Comparison of ENCODE assay signal across 23 cellular contexts in the genomic region with DNA sequence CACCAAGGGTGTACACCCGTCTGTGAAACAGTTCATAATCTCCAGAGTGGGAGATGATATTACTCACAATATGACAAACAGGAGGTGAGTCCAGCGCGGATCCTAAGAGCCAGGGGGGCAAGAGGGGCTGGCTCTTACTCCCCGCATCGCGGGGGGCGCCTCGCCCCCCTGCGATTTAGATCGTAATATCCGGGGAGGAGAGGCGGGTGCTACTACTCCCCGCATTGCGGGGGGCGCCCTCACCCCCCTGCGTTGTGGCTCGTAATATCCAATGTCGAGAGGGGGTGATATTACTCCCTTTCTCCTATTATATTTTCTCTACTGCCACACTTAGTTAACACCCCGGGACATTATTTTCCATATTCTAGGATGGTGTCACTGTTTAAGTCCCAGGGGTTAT.
"Had no signal": no experiment of that assay in that cellular context is flagged by ENCODE, and none has a peak within 500 bp of the region (broad histone marks: within the 10 kb centered on the region; RNA-seq: fewer than 3 reads in every experiment).

No MANE protein-coding gene starts in this region.

- H3K36me3 ChIP-seq: colonic mucosa, esophagus muscularis mucosa, esophagus squamous epithelium, gastrocnemius medialis, gastroesophageal sphincter, heart left ventricle, heart right ventricle had no signal

- H3K27me3 ChIP-seq: colonic mucosa, foreskin keratinocyte had no signal

- H3K4me1 ChIP-seq: colonic mucosa, esophagus muscularis mucosa, esophagus squamous epithelium, foreskin keratinocyte, gastrocnemius medialis, gastroesophageal sphincter, heart left ventricle, heart right ventricle had no signal

- H3K9me3 ChIP-seq: colonic mucosa, esophagus muscularis mucosa, esophagus squamous epithelium, gastrocnemius medialis, gastroesophageal sphincter, heart left ventricle, heart right ventricle had no signal

- ATAC-seq: effector memory CD8-positive, alpha-beta T cell; esophagus mucosa; foreskin keratinocyte; gastrocnemius medialis; gastroesophageal sphincter; heart left ventricle; heart right ventricle had no signal

- DNase-seq: colonic mucosa; cortex of kidney; dorsolateral prefrontal cortex; effector CD4-positive, alpha-beta T cell; effector CD8-positive, alpha-beta T cell; effector memory CD4-positive, alpha-beta T cell; effector memory CD8-positive, alpha-beta T cell; endodermal cell; erythroblast; esophagus squamous epithelium; foreskin fibroblast; foreskin keratinocyte; foreskin melanocyte; gastrocnemius medialis; glutamatergic neuron; head of caudate nucleus; heart left ventricle; heart right ventricle had no signal

- H3K4me3 ChIP-seq: colonic mucosa, coronary artery, dorsolateral prefrontal cortex, esophagus muscularis mucosa, esophagus squamous epithelium, gastrocnemius medialis, gastroesophageal sphincter, heart left ventricle, heart right ventricle had no signal

- H3K27ac ChIP-seq: colonic mucosa, coronary artery, dorsolateral prefrontal cortex, epithelial cell of prostate, esophagus muscularis mucosa, esophagus squamous epithelium, foreskin keratinocyte, gastrocnemius medialis, gastroesophageal sphincter, heart left ventricle, heart right ventricle had no signal
